ENCODE assay signal across 8 cellular contexts in the genomic region with DNA sequence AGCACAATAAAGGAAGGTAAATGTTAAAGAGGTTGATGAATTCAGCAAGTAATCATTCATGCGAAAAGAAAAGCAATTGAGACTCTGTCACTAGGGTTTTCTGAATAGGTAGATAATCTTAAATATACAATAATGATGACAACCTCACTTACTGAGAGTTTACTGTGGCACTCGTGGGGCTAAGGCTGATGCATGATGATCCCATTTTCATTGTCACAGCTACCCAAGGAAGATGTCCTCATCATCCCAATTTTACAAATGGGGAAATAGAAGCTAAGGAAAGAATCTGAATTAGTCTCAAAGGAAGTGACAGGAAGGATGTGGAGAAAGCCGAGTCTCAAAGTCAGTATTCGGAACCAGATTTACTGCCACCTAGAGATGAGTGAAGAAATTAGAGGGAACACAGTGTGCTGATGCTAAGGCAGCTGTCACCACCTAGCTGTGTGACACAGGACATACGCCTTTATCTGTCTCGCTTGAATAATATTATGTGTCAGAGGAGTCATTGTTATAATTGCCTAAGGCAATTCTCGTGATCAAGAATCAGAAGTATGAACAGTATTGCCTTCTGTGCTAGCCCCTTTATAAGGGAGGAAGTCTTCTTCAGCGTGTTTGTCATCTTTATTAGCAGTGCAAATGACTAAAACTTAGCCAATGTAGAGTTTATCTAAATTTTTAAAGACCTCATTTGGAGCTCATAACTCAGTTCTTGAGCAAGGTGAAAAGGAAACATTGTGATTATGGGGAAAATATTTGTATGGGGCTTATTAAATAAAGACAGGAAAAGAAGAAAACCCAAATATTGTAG.
DNase-seq lines count a peak whose midpoint lies in the region; ATAC-seq and TF ChIP-seq lines count a peak whose summit lies in the region.

No MANE protein-coding gene starts in this region.

- H3K4me1 Mint-ChIP-seq in central memory CD8-positive, alpha-beta T cell, result peaks cover 9% of the 10 kb centered on the region

- CTCF ChIA-PET in BJ (lab: Yijun Ruan, JAX), result interaction anchor here (0.6 to 1.9 kb wide), 6 partner anchors 10 to 245 kb away, joined by 3 to 10 read pairs (median 6); no protein-coding TSS in a partner anchor

- H3K27me3 Mint-ChIP-seq in central memory CD8-positive, alpha-beta T cell, result no peaks in the 10 kb centered on the region

- ATAC-seq in GM18858 (IDR thresholded peaks at IDR 0.05; ENCODE audit: unreplicated experiment) (peak; percentile 100), HG02973 (IDR thresholded peaks at IDR 0.05; ENCODE audit: unreplicated experiment) (peak; percentile 100)
- ATAC-seq in central memory CD8-positive, alpha-beta T cell (replicated peaks; ENCODE audit: extremely low read depth, poor library complexity, severe bottlenecking), result peak; percentile 98

- TF ChIP-seq CTCF in BJ (IDR thresholded peaks at IDR 0.05; ENCODE audit: insufficient read depth, low read depth, low read length), result peak; percentile 45

- POLR2A ChIA-PET in BJ (lab: Charles Lee), result no interaction called here

- H3K36me3 ChIP-seq in BJ (ENCODE audit: control insufficient read depth, insufficient read depth, low read length), result no peaks in the 10 kb centered on the region

- DNase-seq in BJ (ENCODE audit: low read depth), result no peak
- peak; percentile 51 to 63 for DNase-seq in NCI-H1930 (lab: John Stamatoyannopoulos, UW)
- peak in 3 of 5 experiments; percentile 10 to 82 (median 26) for DNase-seq in T-helper 2 cell
- peak in 1 of 2 donors; percentile 25 for DNase-seq in central memory CD8-positive, alpha-beta T cell (ENCODE audit: low spot score in 2 of 2)
- peak; percentile 80 for DNase-seq in kidney tubule cell (ENCODE audit: low spot score)
- peak in 2 of 3 experiments; percentile 2 to 16 for DNase-seq in stimulated activated CD4-positive, alpha-beta T cell treated with anti-CD3 and anti-CD28 coated beads, TNF-alpha, amount 100 ng/mL, for 4 hours (ENCODE audit: low read depth in 3 of 3)

- no peaks in the 10 kb centered on the region for H3K27me3 ChIP-seq in BJ (ENCODE audit: control insufficient read depth, insufficient read depth, low read length)

- no peak overlapping the region for H3K4me3 Mint-ChIP-seq in central memory CD8-positive, alpha-beta T cell

- H3K36me3 Mint-ChIP-seq in central memory CD8-positive, alpha-beta T cell (ENCODE audit: insufficient read depth), result peaks cover 6% of the 10 kb centered on the region

- H3K27ac Mint-ChIP-seq in central memory CD8-positive, alpha-beta T cell (ENCODE audit: low read depth), result peak overlapping the region; percentile 17

- H3K9me3 Mint-ChIP-seq in central memory CD8-positive, alpha-beta T cell, result no peaks in the 10 kb centered on the region

- no peak overlapping the region for H3K4me3 ChIP-seq in BJ (ENCODE audit: low read depth, low read length)
